Comparison of ENCODE assay signal across 20 cellular contexts in the genomic region with DNA sequence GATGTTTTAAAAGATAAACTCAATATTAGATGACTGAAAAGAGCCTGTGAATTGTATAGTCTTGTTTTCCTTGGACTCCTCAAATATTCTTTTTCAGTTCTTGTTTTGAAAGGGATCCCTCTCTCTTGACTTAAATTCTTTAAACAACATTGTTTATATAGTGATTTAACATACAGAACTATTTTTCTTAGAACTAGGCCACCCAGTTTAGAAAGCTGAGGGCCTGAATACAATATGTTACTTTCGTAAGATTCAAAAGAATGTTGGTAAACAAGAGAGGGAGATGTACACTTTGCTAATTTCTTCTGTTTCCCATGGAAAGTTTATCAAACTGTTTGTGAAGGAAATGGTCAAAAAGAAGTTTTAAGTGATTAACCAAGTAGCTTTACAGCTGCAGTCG. TPM values are rescaled to one million over a fixed set of nuclear protein-coding genes. Genes with fewer than 3 reads are reported as not detected.
DNase-seq lines count a peak whose midpoint lies in the region; ATAC-seq, FAIRE-seq and TF ChIP-seq lines count a peak whose summit lies in the region.
"Had no signal": no experiment of that assay in that cellular context is flagged by ENCODE, and none has a peak within 500 bp of the region (broad histone marks: within the 10 kb centered on the region; RNA-seq: fewer than 3 reads in every experiment).

No MANE protein-coding gene starts in this region.

- peaks cover 17% of the 10 kb centered on the region for H3K9me3 Mint-ChIP-seq in activated naive CD8-positive, alpha-beta T cell treated with anti-CD3 and anti-CD28 coated beads, Interleukin-2, amount 50 U/mL, for 24 hours

- H3K4ac ChIP-seq in mesenchymal stem cell (ENCODE audit: low read depth in 1 of 2, low read length in 2 of 2): no peak overlapping the region

- TF ChIP-seq POLR2A in HepG2 (IDR thresholded peaks at IDR 0.05; ENCODE audit: insufficient read depth in 1 of 2, low read depth in 2 of 2, low read length in 2 of 2) (no peak), right lobe of liver (IDR thresholded peaks at IDR 0.05) (no peak), endothelial cell of umbilical vein (IDR thresholded peaks at IDR 0.05; ENCODE audit: low read depth, low read length) (no peak)

- H2AK5ac ChIP-seq in mesenchymal stem cell (ENCODE audit: low read length, severe bottlenecking): no peak overlapping the region

- no peak overlapping the region for H2BK15ac ChIP-seq in mesenchymal stem cell (ENCODE audit: low read depth, poor library complexity, severe bottlenecking)

- no peak overlapping the region for H3K14ac ChIP-seq in mesenchymal stem cell (ENCODE audit: low read length in 2 of 2)

- FAIRE-seq in HepG2 (lab: Jason Lieb, UNC): no peak
- FAIRE-seq in endothelial cell of umbilical vein (lab: Jason Lieb, UNC): no peak
- FAIRE-seq: GM12878, GM18507 had no signal

- H3K27me3 Mint-ChIP-seq in activated naive CD8-positive, alpha-beta T cell treated with anti-CD3 and anti-CD28 coated beads, Interleukin-2, amount 50 U/mL, for 24 hours: no peaks in the 10 kb centered on the region
- H3K27me3 Mint-ChIP-seq: CD4-positive, CD25-positive, alpha-beta regulatory T cell had no signal

- H2BK120ac ChIP-seq in mesenchymal stem cell (ENCODE audit: low read depth, low read length): no peak overlapping the region

- peak overlapping the region; percentile 43 for H3K4me2 ChIP-seq in HepG2 (ENCODE audit: low read depth, low read length)
- no peak overlapping the region for H3K4me2 ChIP-seq in endothelial cell of umbilical vein (ENCODE audit: insufficient read depth, low read length)
- H3K4me2 ChIP-seq in mesenchymal stem cell (ENCODE audit: low read length, poor library complexity, severe bottlenecking): no peak overlapping the region
- H3K4me2 ChIP-seq: BLaER1 had no signal

- WGBS in HepG2 (ENCODE audit: low lambda C conversion rate): 7% methylated on average over 2 of the region's 2 CpGs
- WGBS in right lobe of liver (ENCODE audit: insufficient coverage, low coverage, low lambda C conversion rate, missing lambda C conversion rate): 34% methylated on average over 2 of the region's 2 CpGs
- 29% methylated on average over 2 of the region's 2 CpGs for WGBS in mesenchymal stem cell

- POLR2A ChIA-PET in HepG2 (lab: Yijun Ruan, JAX) (interaction anchor here (1.5 kb wide), 1 partner anchor 217 kb away, joined by 3 read pairs; no protein-coding TSS in a partner anchor), endothelial cell of umbilical vein (lab: Charles Lee) (no interaction called here)

- ATAC-seq in HepG2 (peak; percentile 65), right lobe of liver (no peak)
- ATAC-seq in activated naive CD8-positive, alpha-beta T cell treated with anti-CD3 and anti-CD28 coated beads, Interleukin-2, amount 50 U/mL, for 24 hours: no peak
- ATAC-seq: GM12878 had no signal

- no peaks in the 10 kb centered on the region for H3K27me3 ChIP-seq in HepG2 (ENCODE audit: control insufficient read depth in 1 of 2, insufficient read depth in 2 of 2, low read length in 2 of 2)
- H3K27me3 ChIP-seq in right lobe of liver: no peaks in the 10 kb centered on the region
- peaks cover 0 to 3% of the 10 kb centered on the region in 2 experiments for H3K27me3 ChIP-seq in endothelial cell of umbilical vein (ENCODE audit: control insufficient read depth in 2 of 2, insufficient read depth in 2 of 2, low read length in 2 of 2)
- no peaks in the 10 kb centered on the region for H3K27me3 ChIP-seq in mesenchymal stem cell (ENCODE audit: control insufficient read depth in 1 of 2, insufficient read depth in 1 of 2, low read length in 2 of 2)
- H3K27me3 ChIP-seq: BLaER1 had no signal

- CTCF ChIA-PET in HepG2 (lab: Yijun Ruan, JAX; ENCODE audit: low intra/inter-chr PET ratio, low total read pairs) (no interaction called here), endothelial cell of umbilical vein (lab: Charles Lee) (no interaction called here)

- H3K79me2 ChIP-seq in HepG2 (ENCODE audit: insufficient read depth, low read length) (no peaks in the 10 kb centered on the region), endothelial cell of umbilical vein (ENCODE audit: control insufficient read depth, insufficient read depth, low read length) (no peaks in the 10 kb centered on the region)

- H3K4me3 Mint-ChIP-seq in activated naive CD8-positive, alpha-beta T cell treated with anti-CD3 and anti-CD28 coated beads, Interleukin-2, amount 50 U/mL, for 24 hours: no peak overlapping the region
- H3K4me3 Mint-ChIP-seq: CD4-positive, CD25-positive, alpha-beta regulatory T cell; H9 had no signal

- peaks cover 47% of the 10 kb centered on the region for H3K4me1 ChIP-seq in HepG2 (ENCODE audit: insufficient read depth, low read length)
- H3K4me1 ChIP-seq in right lobe of liver: no peaks in the 10 kb centered on the region
- H3K4me1 ChIP-seq in endothelial cell of umbilical vein (ENCODE audit: control insufficient read depth, extremely low read depth, insufficient read depth, low read length): no peaks in the 10 kb centered on the region
- H3K4me1 ChIP-seq in mesenchymal stem cell (ENCODE audit: control insufficient read depth, insufficient read depth, low read depth, low read length): peaks cover 2% of the 10 kb centered on the region
- H3K4me1 ChIP-seq: BLaER1 had no signal

- H4K20me1 ChIP-seq in HepG2 (ENCODE audit: insufficient read depth, low read length): no peaks in the 10 kb centered on the region
- no peaks in the 10 kb centered on the region for H4K20me1 ChIP-seq in endothelial cell of umbilical vein (replicated peaks; ENCODE audit: control insufficient read depth, extremely low read depth, insufficient read depth, low read length)
- H4K20me1 ChIP-seq: BLaER1 had no signal

- H3K23ac ChIP-seq in mesenchymal stem cell (ENCODE audit: low read length in 2 of 2): no peak overlapping the region

- TF ChIP-seq EP300 in HepG2 (IDR thresholded peaks at IDR 0.05; ENCODE audit: low read depth in 2 of 2, low read length in 2 of 2) (peak in 1 of 2 experiments; percentile 73; a peak in 1 of 4 replicates), HepG2 (CRISPR knock-in tag; IDR thresholded peaks at IDR 0.05; ENCODE audit: borderline replicate concordance) (no peak; the same call in 1 of the 2 replicates)

- no peak for TF ChIP-seq CTCF in HepG2 (CRISPR knock-in tag; IDR thresholded peaks at IDR 0.05)
- no peak for TF ChIP-seq CTCF in right lobe of liver (IDR thresholded peaks at IDR 0.05)
- no peak for TF ChIP-seq CTCF in endothelial cell of umbilical vein (IDR thresholded peaks at IDR 0.05; ENCODE audit: extremely low read depth in 1 of 2, insufficient read depth in 1 of 2, low read depth in 1 of 2, low read length in 2 of 2)

- in situ Hi-C loops in HepG2 (cut with HindIII; ENCODE audit: extremely low pct_ligation_motif_present, low pct_unique_long_range_greater_than_20kb): no loop called here

- no peak overlapping the region for H3K27ac Mint-ChIP-seq in activated naive CD8-positive, alpha-beta T cell treated with anti-CD3 and anti-CD28 coated beads, Interleukin-2, amount 50 U/mL, for 24 hours
- H3K27ac Mint-ChIP-seq: CD4-positive, CD25-positive, alpha-beta regulatory T cell; H9 had no signal

- TF ChIP-seq RAD21 in HepG2 (CRISPR knock-in tag; IDR thresholded peaks at IDR 0.05): no peak

- peak overlapping the region in 1 of 3 experiments; percentile 5; a peak in 1 of 6 replicates for H3K4me3 ChIP-seq in HepG2 (replicated peaks in 1 of 3; ENCODE audit: insufficient read depth in 1 of 3, low read depth in 2 of 3, low read length in 3 of 3)
- no peak overlapping the region for H3K4me3 ChIP-seq in right lobe of liver
- H3K4me3 ChIP-seq in endothelial cell of umbilical vein (replicated peaks in 1 of 3; ENCODE audit: insufficient read depth in 1 of 3, low read depth in 1 of 3, low read length in 3 of 3): no peak overlapping the region
- no peak overlapping the region for H3K4me3 ChIP-seq in mesenchymal stem cell (ENCODE audit: insufficient read depth in 1 of 2, low read depth in 1 of 2, low read length in 2 of 2)
- H3K4me3 ChIP-seq: BLaER1, GM12878 had no signal

- H4K91ac ChIP-seq in mesenchymal stem cell (ENCODE audit: low read length): no peak overlapping the region

- no peak overlapping the region; the same call in 1 of the 2 replicates for H3K9ac ChIP-seq in HepG2 (ENCODE audit: insufficient read depth, low read depth, low read length)
- H3K9ac ChIP-seq in endothelial cell of umbilical vein (replicated peaks; ENCODE audit: extremely low read depth, insufficient read depth, low read length): no peak overlapping the region
- no peak overlapping the region for H3K9ac ChIP-seq in mesenchymal stem cell (ENCODE audit: low read length)
- H3K9ac ChIP-seq: BLaER1 had no signal

- no peaks in the 10 kb centered on the region for H3K4me1 Mint-ChIP-seq in activated naive CD8-positive, alpha-beta T cell treated with anti-CD3 and anti-CD28 coated beads, Interleukin-2, amount 50 U/mL, for 24 hours
- H3K4me1 Mint-ChIP-seq: CD4-positive, CD25-positive, alpha-beta regulatory T cell; H9 had no signal

- no peak overlapping the region for H3K18ac ChIP-seq in mesenchymal stem cell (ENCODE audit: low read depth in 1 of 2, low read length in 2 of 2)

- DNase-seq in HepG2 (ENCODE audit: low spot score): peak; percentile 80
- DNase-seq in right lobe of liver: no peak
- DNase-seq in endothelial cell of umbilical vein (ENCODE audit: low read depth, low spot score): peak; percentile 3
- DNase-seq in mesenchymal stem cell: peak; percentile 47
- no peak for DNase-seq in GDM1 (lab: John Stamatoyannopoulos, UW)
- no peak for DNase-seq in NOMO-1 treated with dmso at 0.1 percent for 144 hours (lab: John Stamatoyannopoulos, UW; ENCODE audit: unreplicated experiment)
- DNase-seq in NCI-H128 (lab: John Stamatoyannopoulos, UW; ENCODE audit: unreplicated experiment): no peak
- DNase-seq in activated naive CD8-positive, alpha-beta T cell treated with anti-CD3 and anti-CD28 coated beads, Interleukin-2, amount 50 U/mL, for 24 hours: no peak
- DNase-seq: AML-193; Calu3; CD4-positive, CD25-positive, alpha-beta regulatory T cell; DMS 273 treated with DMSO at 0.1 percent for 48 hours; GOT3; H9 had no signal

- intact Hi-C loops in HepG2 (cut with micrococcal nuclease; ENCODE audit: unreplicated experiment) (no loop called here), right lobe of liver (cut with DNase I) (no loop called here), endothelial cell of umbilical vein (cut with micrococcal nuclease) (no loop called here)

- dilution Hi-C loops in endothelial cell of umbilical vein (cut with MboI; ENCODE audit: extremely low pct_ligation_motif_present, low sequenced_read_pairs): no loop called here

- no peak overlapping the region for H2BK12ac ChIP-seq in mesenchymal stem cell (ENCODE audit: low read length in 2 of 2)

- H3K36me3 ChIP-seq in HepG2 (replicated peaks in 1 of 2; ENCODE audit: control insufficient read depth in 1 of 2, insufficient read depth in 2 of 2, low read length in 2 of 2): no peaks in the 10 kb centered on the region
- H3K36me3 ChIP-seq in right lobe of liver: no peaks in the 10 kb centered on the region
- H3K36me3 ChIP-seq in endothelial cell of umbilical vein (ENCODE audit: control insufficient read depth in 2 of 2, extremely low read depth in 1 of 2, insufficient read depth in 2 of 2, low read length in 2 of 2): no peaks in the 10 kb centered on the region
- H3K36me3 ChIP-seq in mesenchymal stem cell (ENCODE audit: control insufficient read depth in 1 of 2, insufficient read depth in 2 of 2, low read depth in 1 of 2, low read length in 2 of 2): no peaks in the 10 kb centered on the region
- H3K36me3 ChIP-seq: BLaER1 had no signal

- peak overlapping the region; percentile 44 for H3K27ac ChIP-seq in HepG2 (ENCODE audit: extremely low read length, insufficient read depth, low read length)
- H3K27ac ChIP-seq in right lobe of liver: no peak overlapping the region
- H3K27ac ChIP-seq in endothelial cell of umbilical vein (ENCODE audit: insufficient read depth, low read depth, low read length): no peak overlapping the region
- H3K27ac ChIP-seq in mesenchymal stem cell (ENCODE audit: low read length, poor library complexity, severe bottlenecking): peak overlapping the region; percentile 23
- H3K27ac ChIP-seq: 22Rv1, BLaER1 had no signal

- BruUV-seq in HepG2 (replicated peaks; lab: Mats Ljungman, UMichigan) (no TSS peak), endothelial cell of umbilical vein (replicated peaks; lab: Mats Ljungman, UMichigan) (no TSS peak)

- H4K8ac ChIP-seq in mesenchymal stem cell (ENCODE audit: low read length): no peak overlapping the region

- peaks cover 7% of the 10 kb centered on the region for H3K36me3 Mint-ChIP-seq in activated naive CD8-positive, alpha-beta T cell treated with anti-CD3 and anti-CD28 coated beads, Interleukin-2, amount 50 U/mL, for 24 hours (ENCODE audit: low read depth)

- no peak overlapping the region for H2BK5ac ChIP-seq in mesenchymal stem cell (ENCODE audit: low read depth, low read length, poor library complexity, severe bottlenecking)

- H3K79me1 ChIP-seq in mesenchymal stem cell (replicated peaks; ENCODE audit: low read length, poor library complexity, severe bottlenecking): no peaks in the 10 kb centered on the region

- peaks cover 11% of the 10 kb centered on the region for H3K9me3 ChIP-seq in HepG2 (ENCODE audit: low read length)
- H3K9me3 ChIP-seq in right lobe of liver: no peaks in the 10 kb centered on the region
- H3K9me3 ChIP-seq in endothelial cell of umbilical vein (replicated peaks; ENCODE audit: control insufficient read depth, insufficient read depth, low read length): no peaks in the 10 kb centered on the region
- no peaks in the 10 kb centered on the region for H3K9me3 ChIP-seq in mesenchymal stem cell (ENCODE audit: control insufficient read depth, low read length)

- H2AFZ ChIP-seq in HepG2 (ENCODE audit: low read length) (no peak overlapping the region), endothelial cell of umbilical vein (ENCODE audit: low read depth, low read length) (no peak overlapping the region), mesenchymal stem cell (ENCODE audit: low read depth, low read length) (no peak overlapping the region)

- no peaks in the 10 kb centered on the region for H3K9me1 ChIP-seq in endothelial cell of umbilical vein (replicated peaks; ENCODE audit: control insufficient read depth, extremely low read depth, insufficient read depth, low read length)

RNA-seq across cellular contexts. Expression of a gene that starts 5.5 kb away (rescaled TPM):
- total RNA-seq in HepG2 (2016; rRNA removed; fragmentation: Illumina TruSeq; extraction: Trizol): not detected in 2 replicates
- not detected in 2 replicates for total RNA-seq in HepG2 (2016; cell fraction: cytosol; rRNA removed; fragmentation: Illumina TruSeq; extraction: Trizol; ENCODE audit: low read depth)
- total RNA-seq in HepG2 (2016; cell fraction: insoluble cytoplasmic fraction; rRNA removed; fragmentation: Illumina TruSeq; extraction: Trizol): not detected in 2 replicates
- total RNA-seq in HepG2 (2016; cell fraction: membrane; rRNA removed; fragmentation: Illumina TruSeq; extraction: Trizol): not detected in 2 replicates
- not detected in 2 replicates for total RNA-seq in HepG2 (2016; cell fraction: nucleus; rRNA removed; fragmentation: Illumina TruSeq; extraction: Trizol)
- 0.03 and 0.05 TPM in 2 replicates for polyA plus RNA-seq in HepG2 (2011; rRNA removed)
- not detected in 2 replicates for polyA plus RNA-seq in HepG2 (2011; cell fraction: cytosol; rRNA removed)
- 0.05 TPM in 1 of 2 replicates, not detected in the other for polyA plus RNA-seq in HepG2 (2011; cell fraction: nucleus; rRNA removed)
- 0.08 TPM in 1 of 2 replicates, not detected in the other for polyA plus RNA-seq in HepG2 (2012)
- polyA plus RNA-seq in HepG2 (2016; cell fraction: cytosol; fragmentation: Illumina TruSeq; extraction: Trizol; ENCODE audit: low read depth): not detected in 2 replicates
- polyA plus RNA-seq in HepG2 (2016; cell fraction: insoluble cytoplasmic fraction; fragmentation: Illumina TruSeq; extraction: Trizol; ENCODE audit: low read depth): not detected in 2 replicates
- polyA plus RNA-seq in HepG2 (2016; cell fraction: membrane; fragmentation: Illumina TruSeq; extraction: Trizol; ENCODE audit: low read depth): not detected in 2 replicates
- not detected in 2 replicates for polyA plus RNA-seq in HepG2 (2016; cell fraction: nucleus; fragmentation: Illumina TruSeq; extraction: Trizol; ENCODE audit: insufficient read depth, low read depth)
- polyA minus RNA-seq in HepG2 (2011; rRNA and poly(A)+ RNA removed; ENCODE audit: low replicate concordance): 0.08 TPM in 1 of 2 replicates, not detected in the other
- polyA minus RNA-seq in HepG2 (2011; cell fraction: cytosol; rRNA and poly(A)+ RNA removed): not detected in 2 replicates
- polyA minus RNA-seq in HepG2 (2011; cell fraction: nucleus; rRNA and poly(A)+ RNA removed): 0.26 TPM in 1 of 2 replicates, not detected in the other
- total RNA-seq in right lobe of liver: not detected
- not detected in 2 replicates for total RNA-seq in endothelial cell of umbilical vein
- 0.03 TPM in 1 of 2 replicates, not detected in the other for polyA plus RNA-seq in endothelial cell of umbilical vein
- polyA plus RNA-seq in endothelial cell of umbilical vein (2011; cell fraction: cytosol; rRNA removed): not detected in 2 replicates
- not detected in 2 replicates for polyA plus RNA-seq in endothelial cell of umbilical vein (2011; cell fraction: nucleus; rRNA removed)
- polyA plus RNA-seq in endothelial cell of umbilical vein (2012): not detected in 2 replicates
- polyA minus RNA-seq in endothelial cell of umbilical vein: 0.07 and 0.17 TPM in 2 replicates
- polyA minus RNA-seq in endothelial cell of umbilical vein (2011; cell fraction: cytosol; rRNA and poly(A)+ RNA removed): not detected
- polyA minus RNA-seq in endothelial cell of umbilical vein (2011; cell fraction: nucleus; rRNA and poly(A)+ RNA removed): not detected in 2 replicates
- polyA plus RNA-seq in mesenchymal stem cell (2013, experiment 1 of 2): not detected
- not detected for polyA plus RNA-seq in mesenchymal stem cell (2013, experiment 2 of 2)
- total RNA-seq: Calu3; CD4-positive, CD25-positive, alpha-beta regulatory T cell; Daoy; GM12878; H9; HT1080 had no signal
- polyA plus RNA-seq: CD4-positive, CD25-positive, alpha-beta regulatory T cell; GM12878 had no signal

Comparison
In these comparisons a context has a peak if more than half of its experiments do, and no peak if none do; other contexts are left out.
1. DNase-seq: peak in HepG2 (single experiment), endothelial cell of umbilical vein (single experiment) and mesenchymal stem cell (single experiment); none in right lobe of liver (0 of 3), GDM1 (single experiment), NOMO-1 treated with dmso at 0.1 percent for 144 hours (single experiment), NCI-H128 (single experiment) and activated naive CD8-positive, alpha-beta T cell treated with anti-CD3 and anti-CD28 coated beads, Interleukin-2, amount 50 U/mL, for 24 hours (single experiment).
2. H3K27ac ChIP-seq: peak in HepG2 (single experiment) and mesenchymal stem cell (single experiment); none in right lobe of liver (0 of 3) and endothelial cell of umbilical vein (single experiment).